ENCODE assay signal across 1 cellular context in genomic region chrX:71533514-71533849, GRCh38.
TF ChIP-seq lines count a peak whose summit lies in the region.

No MANE protein-coding gene starts in this region.

TF ChIP-seq in K562, 482 proteins besides CTCF, POLR2A, EP300 and RAD21 (continued from another document and continues in another):
- no peak for TF ChIP-seq RREB1 (CRISPR knock-in tag; IDR thresholded peaks at IDR 0.05)
- TF ChIP-seq CLOCK (CRISPR knock-in tag; IDR thresholded peaks at IDR 0.05; ENCODE audit: borderline replicate concordance) = no peak
- TF ChIP-seq DEAF1 (CRISPR knock-in tag; IDR thresholded peaks at IDR 0.05) = no peak
- TF ChIP-seq TCF3 (CRISPR knock-in tag; IDR thresholded peaks at IDR 0.05) = no peak
- TF ChIP-seq E2F8 (IDR thresholded peaks at IDR 0.05; ENCODE audit: low read depth, partially characterized antibody) = no peak
- TF ChIP-seq SIN3A (IDR thresholded peaks at IDR 0.05; ENCODE audit: borderline replicate concordance in 2 of 2, control insufficient read depth in 1 of 2, low read depth in 2 of 2, low read length in 2 of 2) = peak in 1 of 2 experiments; percentile 44; a peak in 2 of 4 replicates
- no peak for TF ChIP-seq ZBTB49 (CRISPR knock-in tag; IDR thresholded peaks at IDR 0.05; ENCODE audit: borderline replicate concordance)
- TF ChIP-seq CREB3L1 (IDR thresholded peaks at IDR 0.05; ENCODE audit: borderline replicate concordance, low read depth) = no peak
- TF ChIP-seq PHF20 (IDR thresholded peaks at IDR 0.05; ENCODE audit: partially characterized antibody) = no peak
- 0 out of 2 replicates have a peak, but pooled peaks have one; percentile 28 for TF ChIP-seq ZNF175 (CRISPR knock-in tag; IDR thresholded peaks at IDR 0.05; ENCODE audit: low read depth)
- no peak for TF ChIP-seq GATAD2B (IDR thresholded peaks at IDR 0.05; ENCODE audit: borderline replicate concordance)
- 0 out of 2 replicates have a peak, but pooled peaks have one; percentile 7 for TF ChIP-seq ZNF740 (CRISPR knock-in tag; IDR thresholded peaks at IDR 0.05)
- no peak for TF ChIP-seq ZNF740 (tag; IDR thresholded peaks at IDR 0.05)
- no peak for TF ChIP-seq CGGBP1 (CRISPR knock-in tag; IDR thresholded peaks at IDR 0.05)
- no peak for TF ChIP-seq ARHGAP35 (IDR thresholded peaks at IDR 0.05; ENCODE audit: partially characterized antibody)
- TF ChIP-seq CEBPG (CRISPR knock-in tag; IDR thresholded peaks at IDR 0.05) = peak; percentile 63; the same call in 1 of the 2 replicates
- no peak; a peak in 1 of 4 replicates for TF ChIP-seq CEBPG (tag; conservative IDR thresholded peaks at IDR 0.05 in 1 of 2, IDR thresholded peaks at IDR 0.05 in 1 of 2)
- TF ChIP-seq ZBTB11 (CRISPR knock-in tag; IDR thresholded peaks at IDR 0.05) = no peak
- no peak for TF ChIP-seq MCM2 (IDR thresholded peaks at IDR 0.05; ENCODE audit: low read depth)
- TF ChIP-seq MTF1 (CRISPR knock-in tag; IDR thresholded peaks at IDR 0.05; ENCODE audit: borderline replicate concordance) = no peak
- no peak for TF ChIP-seq PBX2 (CRISPR knock-in tag; IDR thresholded peaks at IDR 0.05; ENCODE audit: low read depth)
- no peak for TF ChIP-seq PBX2 (tag; conservative IDR thresholded peaks at IDR 0.05; ENCODE audit: low read depth)
- no peak for TF ChIP-seq POLR3G (IDR thresholded peaks at IDR 0.05; ENCODE audit: extremely low read depth, insufficient read length, insufficient replicate concordance)
